Comparison of ENCODE assay signal across 16 cellular contexts in the genomic region with DNA sequence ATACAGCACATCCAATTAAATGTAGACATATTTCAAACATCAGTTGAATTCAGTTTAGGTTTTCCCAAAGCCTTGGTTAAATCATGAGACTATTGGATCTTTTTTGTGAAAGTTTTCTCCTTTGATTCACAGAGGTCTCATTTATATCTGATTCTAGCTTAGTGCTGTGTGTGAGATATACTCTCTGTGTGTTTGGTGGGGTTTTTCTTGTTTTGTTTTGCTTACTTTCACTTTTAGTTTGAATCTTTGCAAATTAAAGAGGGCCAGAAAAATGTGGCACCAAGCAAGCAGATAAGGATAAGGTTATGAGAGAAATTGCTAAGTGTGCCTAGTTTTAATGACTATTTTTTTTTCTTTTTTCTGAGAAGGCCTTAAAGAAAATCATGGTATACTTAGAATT. TPM values are rescaled to one million over a fixed set of nuclear protein-coding genes. Genes with fewer than 3 reads are reported as not detected.
DNase-seq lines count a peak whose midpoint lies in the region; ATAC-seq, FAIRE-seq and TF ChIP-seq lines count a peak whose summit lies in the region.
"Had no signal": no experiment of that assay in that cellular context is flagged by ENCODE, and none has a peak within 500 bp of the region (broad histone marks: within the 10 kb centered on the region; RNA-seq: fewer than 3 reads in every experiment).

No MANE protein-coding gene starts in this region.

- H3K9me3 ChIP-seq in left lung = peaks cover 0 to 7% of the 10 kb centered on the region in 2 donors
- H3K9me3 ChIP-seq: SJSA1, thoracic aorta had no signal

- H3K36me3 ChIP-seq in ACC112 (ENCODE audit: insufficient read depth, low read length) (no peaks in the 10 kb centered on the region), left lung (no peaks in the 10 kb centered on the region)
- H3K36me3 ChIP-seq: SJSA1, thoracic aorta had no signal

- FAIRE-seq in GM18507 (lab: Jason Lieb, UNC) = peak; percentile 31
- FAIRE-seq: colon had no signal

- H3K4me1 ChIP-seq in ACC112 (ENCODE audit: control insufficient read depth, insufficient read depth, low read length, unreplicated experiment) = peaks cover 8% of the 10 kb centered on the region
- no peaks in the 10 kb centered on the region for H3K4me1 ChIP-seq in left lung

- H3K79me2 ChIP-seq in ACC112 (ENCODE audit: control insufficient read depth, insufficient read depth, low read length, unreplicated experiment) = no peaks in the 10 kb centered on the region
- H3K79me2 ChIP-seq: hepatocyte had no signal

- peak overlapping the region; percentile 98 for H2AFZ ChIP-seq in ACC112 (ENCODE audit: low read length, unreplicated experiment)
- H2AFZ ChIP-seq: hepatocyte had no signal

- H3K27ac ChIP-seq in ACC112 (ENCODE audit: low read depth, low read length) (no peak overlapping the region), left lung (no peak overlapping the region)
- H3K27ac ChIP-seq: hepatocyte, SJSA1, thoracic aorta had no signal

- H3K27me3 ChIP-seq in ACC112 (ENCODE audit: insufficient read depth, low read length) = no peaks in the 10 kb centered on the region
- no peaks in the 10 kb centered on the region for H3K27me3 ChIP-seq in left lung
- H3K27me3 ChIP-seq: hepatocyte, SJSA1 had no signal

- DNase-seq in GM18507 (ENCODE audit: extremely low spot score, insufficient read length, low read depth) (no peak), NCI-H2081 treated with DMSO at 0.1 percent for 48 hours (lab: John Stamatoyannopoulos, UW) (no peak), occipital lobe (lab: John Stamatoyannopoulos, UW) (no peak), NCI-H1105 treated with DMSO at 0.1 percent for 48 hours (lab: John Stamatoyannopoulos, UW) (no peak), left lung (no peak)
- DNase-seq: H7; naive thymus-derived CD4-positive, alpha-beta T cell; NCI-H1048 had no signal

- intact Hi-C loops in left lung (cut with DNase I) = no loop called here

- peak overlapping the region; percentile 48 for H3K4me3 ChIP-seq in ACC112 (ENCODE audit: low read depth, low read length)
- H3K4me3 ChIP-seq in left lung = no peak overlapping the region
- H3K4me3 ChIP-seq: hepatocyte, SJSA1, thoracic aorta had no signal

- ATAC-seq in HG02678 (IDR thresholded peaks at IDR 0.05; ENCODE audit: unreplicated experiment) (peak; percentile 43), SK-N-SH treated with all-trans-retinoic acid at 6 μM for 48 hours (peak; percentile 48; the same call in 2 of the 3 replicates), left lung (no peak)
- ATAC-seq: left lobe of liver; naive thymus-derived CD4-positive, alpha-beta T cell had no signal

- TF ChIP-seq CTCF in left lung (IDR thresholded peaks at IDR 0.05) = no peak

TF ChIP-seq in SK-N-SH treated with all-trans-retinoic acid at 6 μM for 48 hours, 23 proteins besides CTCF, POLR2A, EP300 and RAD21:
- TF ChIP-seq, protein P1, sequence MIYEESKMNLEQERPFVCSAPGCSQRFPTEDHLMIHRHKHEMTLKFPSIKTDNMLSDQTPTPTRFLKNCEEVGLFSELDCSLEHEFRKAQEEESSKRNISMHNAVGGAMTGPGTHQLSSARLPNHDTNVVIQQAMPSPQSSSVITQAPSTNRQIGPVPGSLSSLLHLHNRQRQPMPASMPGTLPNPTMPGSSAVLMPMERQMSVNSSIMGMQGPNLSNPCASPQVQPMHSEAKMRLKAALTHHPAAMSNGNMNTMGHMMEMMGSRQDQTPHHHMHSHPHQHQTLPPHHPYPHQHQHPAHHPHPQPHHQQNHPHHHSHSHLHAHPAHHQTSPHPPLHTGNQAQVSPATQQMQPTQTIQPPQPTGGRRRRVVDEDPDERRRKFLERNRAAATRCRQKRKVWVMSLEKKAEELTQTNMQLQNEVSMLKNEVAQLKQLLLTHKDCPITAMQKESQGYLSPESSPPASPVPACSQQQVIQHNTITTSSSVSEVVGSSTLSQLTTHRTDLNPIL (CRISPR knock-in tag; IDR thresholded peaks at IDR 0.05; ENCODE audit: low read depth) = no peak

RNA-seq across cellular contexts. Expression of a gene that starts 12.6 kb away (rescaled TPM):
- total RNA-seq in occipital lobe (not detected), left lung (not detected)
- total RNA-seq: H7; hepatocyte; left lobe of liver; naive thymus-derived CD4-positive, alpha-beta T cell; SJSA1; thoracic aorta had no signal

RNA-seq across cellular contexts. Expression of a gene that starts 32.9 kb away (rescaled TPM):
- not detected for total RNA-seq in occipital lobe
- not detected for total RNA-seq in left lung
- total RNA-seq: H7; hepatocyte; left lobe of liver; naive thymus-derived CD4-positive, alpha-beta T cell; SJSA1; thoracic aorta had no signal

RNA-seq across cellular contexts. Expression of a gene that starts 52.5 kb away (rescaled TPM):
- total RNA-seq in occipital lobe = not detected
- not detected for total RNA-seq in left lung
- total RNA-seq: H7; hepatocyte; left lobe of liver; naive thymus-derived CD4-positive, alpha-beta T cell; thoracic aorta had no signal
